In genomic region chr22:37971475-37972434, GRCh38 we compare ENCODE assay signal across 18 cellular contexts. TPM values are rescaled to one million over a fixed set of nuclear protein-coding genes. Genes with fewer than 3 reads are reported as not detected.
DNase-seq lines count a peak whose midpoint lies in the region; ATAC-seq, FAIRE-seq and TF ChIP-seq lines count a peak whose summit lies in the region.
"Had no signal": no experiment of that assay in that cellular context is flagged by ENCODE, and none has a peak within 500 bp of the region (broad histone marks: within the 10 kb centered on the region; RNA-seq: fewer than 3 reads in every experiment).

No MANE protein-coding gene starts in this region.

- in situ Hi-C loops in HepG2 (cut with HindIII; ENCODE audit: extremely low pct_ligation_motif_present, low pct_unique_long_range_greater_than_20kb): no loop called here

- H3K36me3 ChIP-seq in HepG2 (replicated peaks in 1 of 2; ENCODE audit: control insufficient read depth in 1 of 2, insufficient read depth in 2 of 2, low read length in 2 of 2) (peaks cover 12% of the 10 kb centered on the region in 2 experiments), right lobe of liver (peaks cover 0 to 17% (median 7%) of the 10 kb centered on the region in 4 donors), iPS-20b (ENCODE audit: insufficient read depth, low read depth, low read length) (peaks cover 17% of the 10 kb centered on the region)

- H3K9me3 ChIP-seq in HepG2 (ENCODE audit: low read length): no peaks in the 10 kb centered on the region
- H3K9me3 ChIP-seq in right lobe of liver: no peaks in the 10 kb centered on the region
- no peaks in the 10 kb centered on the region for H3K9me3 ChIP-seq in iPS-20b (ENCODE audit: insufficient read depth, low read depth, low read length)
- H3K9me3 ChIP-seq: Peyer's patch had no signal

- H3K4me2 ChIP-seq in HepG2 (ENCODE audit: low read depth, low read length): no peak overlapping the region
- H3K4me2 ChIP-seq: hepatocyte had no signal

- no TSS peak for BruUV-seq in HepG2 (replicated peaks; lab: Mats Ljungman, UMichigan)

- FAIRE-seq in HepG2 (lab: Jason Lieb, UNC): no peak
- FAIRE-seq: TTC549 had no signal

- intact Hi-C loops in HepG2 (cut with micrococcal nuclease; ENCODE audit: unreplicated experiment) (no loop called here), right lobe of liver (cut with DNase I) (loop anchor here in 1 of 2 donors (10.0 kb wide), 1 partner anchor 147 kb away; the partner anchor contains the start of gene GALR3)

- H2AFZ ChIP-seq in HepG2 (ENCODE audit: low read length): no peak overlapping the region
- H2AFZ ChIP-seq: hepatocyte had no signal

- H3K4me1 ChIP-seq in HepG2 (ENCODE audit: insufficient read depth, low read length) (peaks cover 55% of the 10 kb centered on the region), right lobe of liver (no peaks in the 10 kb centered on the region), iPS-20b (ENCODE audit: insufficient read depth, low read length) (peaks cover 9% of the 10 kb centered on the region; the same call in 1 of the 2 replicates)
- H3K4me1 ChIP-seq: Peyer's patch had no signal

- H3K4me3 ChIP-seq in HepG2 (replicated peaks in 1 of 3; ENCODE audit: insufficient read depth in 1 of 3, low read depth in 2 of 3, low read length in 3 of 3): no peak overlapping the region
- H3K4me3 ChIP-seq in right lobe of liver: no peak overlapping the region
- peak overlapping the region; percentile 51 for H3K4me3 ChIP-seq in iPS-20b (ENCODE audit: low read length)
- H3K4me3 ChIP-seq: hepatocyte, Peyer's patch had no signal

- H3K9ac ChIP-seq in HepG2 (ENCODE audit: insufficient read depth, low read depth, low read length) (no peak overlapping the region), iPS-20b (ENCODE audit: low read depth, low read length) (peak overlapping the region; percentile 39)

- TF ChIP-seq RAD21 in HepG2 (CRISPR knock-in tag; IDR thresholded peaks at IDR 0.05): no peak

- ATAC-seq in HepG2 (no peak), right lobe of liver (no peak)
- ATAC-seq: activated T-cell treated with anti-CD3 and anti-CD28 coated beads, Interleukin-2, amount 50 U/mL, for 4 hours; left colon; sciatic nerve had no signal

- CTCF ChIA-PET in HepG2 (lab: Yijun Ruan, JAX; ENCODE audit: low intra/inter-chr PET ratio, low total read pairs) (no interaction called here), RWPE1 (lab: Yijun Ruan, JAX) (no interaction called here), GM10248 (lab: Yijun Ruan, JAX) (interaction anchor here (1.0 to 1.6 kb wide), 4 partner anchors 15 to 153 kb away, joined by 3 to 4 read pairs (median 4); partner anchors contain the start of gene MICALL1)

- H3K27ac ChIP-seq in HepG2 (ENCODE audit: extremely low read length, insufficient read depth, low read length) (no peak overlapping the region), right lobe of liver (no peak overlapping the region), RWPE1 (peak overlapping the region; percentile 16; the same call in 1 of the 2 replicates), iPS-20b (ENCODE audit: low read length) (no peak overlapping the region)
- H3K27ac ChIP-seq: hepatocyte, Peyer's patch had no signal

- H3K79me2 ChIP-seq in HepG2 (ENCODE audit: insufficient read depth, low read length): no peaks in the 10 kb centered on the region
- H3K79me2 ChIP-seq: hepatocyte had no signal

- TF ChIP-seq POLR2A in HepG2 (IDR thresholded peaks at IDR 0.05; ENCODE audit: insufficient read depth in 1 of 2, low read depth in 2 of 2, low read length in 2 of 2) (no peak), right lobe of liver (IDR thresholded peaks at IDR 0.05) (no peak)

- DNase-seq in HepG2 (ENCODE audit: low spot score): no peak
- DNase-seq in right lobe of liver: no peak
- DNase-seq in RWPE1 (ENCODE audit: low spot score): no peak
- no peak for DNase-seq in GM10248 (ENCODE audit: extremely low spot score)
- DNase-seq in GDM1 (lab: John Stamatoyannopoulos, UW): no peak
- DNase-seq in cortex of kidney (lab: John Stamatoyannopoulos, UW): no peak
- no peak for DNase-seq in T-helper 2 cell
- DNase-seq: activated CD4-positive, alpha-beta T cell treated with anti-CD3 and anti-CD28 coated beads, Interleukin-2, amount 50 U/mL, for 1 hour; activated naive CD8-positive, alpha-beta T cell treated with anti-CD3 and anti-CD28 coated beads, Interleukin-2, amount 10 ng/mL, durations not matched to agents 7 days and 5 days; activated T-cell treated with anti-CD3 and anti-CD28 coated beads, Interleukin-2, amount 50 U/mL, for 4 hours; left colon; NCI-H2029; Peyer's patch had no signal

- POLR2A ChIA-PET in HepG2 (lab: Yijun Ruan, JAX): no interaction called here
- POLR2A ChIA-PET in RWPE1 (lab: Yijun Ruan, JAX; ENCODE audit: low non-redundant PET): interaction anchor here (0.6 kb wide), 1 partner anchor 62 kb away, joined by 3 read pairs; no protein-coding TSS in a partner anchor
- POLR2A ChIA-PET in GM10248 (lab: Yijun Ruan, JAX): interaction anchor here (0.6 kb wide), 1 partner anchor 66 kb away, joined by 3 read pairs; no protein-coding TSS in a partner anchor

- no peak for TF ChIP-seq CTCF in HepG2 (CRISPR knock-in tag; IDR thresholded peaks at IDR 0.05)
- no peak for TF ChIP-seq CTCF in right lobe of liver (IDR thresholded peaks at IDR 0.05)
- TF ChIP-seq CTCF in RWPE1 (conservative IDR thresholded peaks at IDR 0.05; ENCODE audit: low read depth): no peak
- TF ChIP-seq CTCF in GM10248 (IDR thresholded peaks at IDR 0.05; ENCODE audit: control extremely low read depth, extremely low read depth, low read depth, missing control alignments): no peak

- no peak for TF ChIP-seq EP300 in HepG2 (IDR thresholded peaks at IDR 0.05; ENCODE audit: low read depth in 2 of 2, low read length in 2 of 2)
- no peak for TF ChIP-seq EP300 in HepG2 (CRISPR knock-in tag; IDR thresholded peaks at IDR 0.05; ENCODE audit: borderline replicate concordance)

- H4K20me1 ChIP-seq in HepG2 (ENCODE audit: insufficient read depth, low read length): no peaks in the 10 kb centered on the region

- H3K27me3 ChIP-seq in HepG2 (ENCODE audit: control insufficient read depth in 1 of 2, insufficient read depth in 2 of 2, low read length in 2 of 2): no peaks in the 10 kb centered on the region
- H3K27me3 ChIP-seq in right lobe of liver: no peaks in the 10 kb centered on the region
- no peaks in the 10 kb centered on the region for H3K27me3 ChIP-seq in iPS-20b (ENCODE audit: insufficient read depth, low read length)
- H3K27me3 ChIP-seq: hepatocyte, Peyer's patch had no signal

- 85% methylated on average over 7 of the region's 7 CpGs for WGBS in HepG2 (ENCODE audit: low lambda C conversion rate)
- 74% methylated on average over 4 of the region's 7 CpGs for WGBS in right lobe of liver (ENCODE audit: insufficient coverage, low coverage, low lambda C conversion rate, missing lambda C conversion rate)

RNA-seq across cellular contexts. Expression of gene SOX10, which starts 12.6 kb away (rescaled TPM):
- total RNA-seq in HepG2 (2016; rRNA removed; fragmentation: Illumina TruSeq; extraction: Trizol): not detected in 2 replicates
- not detected in 2 replicates for total RNA-seq in HepG2 (2016; cell fraction: cytosol; rRNA removed; fragmentation: Illumina TruSeq; extraction: Trizol; ENCODE audit: low read depth)
- not detected in 2 replicates for total RNA-seq in HepG2 (2016; cell fraction: insoluble cytoplasmic fraction; rRNA removed; fragmentation: Illumina TruSeq; extraction: Trizol)
- total RNA-seq in HepG2 (2016; cell fraction: membrane; rRNA removed; fragmentation: Illumina TruSeq; extraction: Trizol): not detected in 2 replicates
- not detected in 2 replicates for total RNA-seq in HepG2 (2016; cell fraction: nucleus; rRNA removed; fragmentation: Illumina TruSeq; extraction: Trizol)
- polyA plus RNA-seq in HepG2 (2011; rRNA removed): not detected in 2 replicates
- not detected in 2 replicates for polyA plus RNA-seq in HepG2 (2011; cell fraction: cytosol; rRNA removed)
- not detected in 2 replicates for polyA plus RNA-seq in HepG2 (2011; cell fraction: nucleus; rRNA removed)
- polyA plus RNA-seq in HepG2 (2012): 0.04 TPM in 1 of 2 replicates, not detected in the other
- polyA plus RNA-seq in HepG2 (2016; cell fraction: cytosol; fragmentation: Illumina TruSeq; extraction: Trizol; ENCODE audit: low read depth): not detected in 2 replicates
- polyA plus RNA-seq in HepG2 (2016; cell fraction: insoluble cytoplasmic fraction; fragmentation: Illumina TruSeq; extraction: Trizol; ENCODE audit: low read depth): not detected in 2 replicates
- polyA plus RNA-seq in HepG2 (2016; cell fraction: membrane; fragmentation: Illumina TruSeq; extraction: Trizol; ENCODE audit: low read depth): not detected in 2 replicates
- polyA plus RNA-seq in HepG2 (2016; cell fraction: nucleus; fragmentation: Illumina TruSeq; extraction: Trizol; ENCODE audit: insufficient read depth, low read depth): not detected in 2 replicates
- not detected in 2 replicates for polyA minus RNA-seq in HepG2 (2011; rRNA and poly(A)+ RNA removed; ENCODE audit: low replicate concordance)
- polyA minus RNA-seq in HepG2 (2011; cell fraction: cytosol; rRNA and poly(A)+ RNA removed): not detected in 2 replicates
- polyA minus RNA-seq in HepG2 (2011; cell fraction: nucleus; rRNA and poly(A)+ RNA removed): not detected in 2 replicates
- under 1 TPM in 2 of 6 experiments, not detected in 4; 0.24 to 0.29 TPM for total RNA-seq in right lobe of liver
- total RNA-seq: activated naive CD8-positive, alpha-beta T cell treated with anti-CD3 and anti-CD28 coated beads, Interleukin-2, amount 10 ng/mL, durations not matched to agents 7 days and 5 days; activated T-cell treated with anti-CD3 and anti-CD28 coated beads, Interleukin-2, amount 50 U/mL, for 4 hours; hepatocyte; mononuclear cell had no signal
- polyA plus RNA-seq: hepatocyte had no signal

RNA-seq across cellular contexts. Expression of gene POLR2F, which starts 18.3 kb away (rescaled TPM):
- total RNA-seq in HepG2 (2016; rRNA removed; fragmentation: Illumina TruSeq; extraction: Trizol) (135 and 147 TPM in 2 replicates), right lobe of liver (10 to 100 TPM; 42.4 to 60.5 (median 56.3) TPM)
- total RNA-seq in HepG2 (2016; cell fraction: cytosol; rRNA removed; fragmentation: Illumina TruSeq; extraction: Trizol; ENCODE audit: low read depth): 107 and 130 TPM in 2 replicates
- 141 and 150 TPM in 2 replicates for total RNA-seq in HepG2 (2016; cell fraction: insoluble cytoplasmic fraction; rRNA removed; fragmentation: Illumina TruSeq; extraction: Trizol)
- 184 and 188 TPM in 2 replicates for total RNA-seq in HepG2 (2016; cell fraction: membrane; rRNA removed; fragmentation: Illumina TruSeq; extraction: Trizol)
- total RNA-seq in HepG2 (2016; cell fraction: nucleus; rRNA removed; fragmentation: Illumina TruSeq; extraction: Trizol): 49.0 and 50.7 TPM in 2 replicates
- 136 and 158 TPM in 2 replicates for polyA plus RNA-seq in HepG2 (2011; rRNA removed)
- polyA plus RNA-seq in HepG2 (2011; cell fraction: cytosol; rRNA removed): 155 and 221 TPM in 2 replicates
- polyA plus RNA-seq in HepG2 (2011; cell fraction: nucleus; rRNA removed): 72.1 and 83.3 TPM in 2 replicates
- 135 and 152 TPM in 2 replicates for polyA plus RNA-seq in HepG2 (2012)
- 196 and 219 TPM in 2 replicates for polyA plus RNA-seq in HepG2 (2016; cell fraction: cytosol; fragmentation: Illumina TruSeq; extraction: Trizol; ENCODE audit: low read depth)
- 220 TPM in 2 replicates for polyA plus RNA-seq in HepG2 (2016; cell fraction: insoluble cytoplasmic fraction; fragmentation: Illumina TruSeq; extraction: Trizol; ENCODE audit: low read depth)
- 238 and 251 TPM in 2 replicates for polyA plus RNA-seq in HepG2 (2016; cell fraction: membrane; fragmentation: Illumina TruSeq; extraction: Trizol; ENCODE audit: low read depth)
- polyA plus RNA-seq in HepG2 (2016; cell fraction: nucleus; fragmentation: Illumina TruSeq; extraction: Trizol; ENCODE audit: insufficient read depth, low read depth): 117 and 120 TPM in 2 replicates
- polyA minus RNA-seq in HepG2 (2011; rRNA and poly(A)+ RNA removed; ENCODE audit: low replicate concordance): 30.1 and 40.6 TPM in 2 replicates
- polyA minus RNA-seq in HepG2 (2011; cell fraction: cytosol; rRNA and poly(A)+ RNA removed): 33.1 TPM in 2 replicates
- 14.9 and 15.7 TPM in 2 replicates for polyA minus RNA-seq in HepG2 (2011; cell fraction: nucleus; rRNA and poly(A)+ RNA removed)

RNA-seq across cellular contexts. Expression of gene C22orf23, which starts 18.4 kb away (rescaled TPM):
- total RNA-seq in HepG2 (2016; rRNA removed; fragmentation: Illumina TruSeq; extraction: Trizol): 0.24 and 0.32 TPM in 2 replicates
- 0.40 and 0.44 TPM in 2 replicates for total RNA-seq in HepG2 (2016; cell fraction: cytosol; rRNA removed; fragmentation: Illumina TruSeq; extraction: Trizol; ENCODE audit: low read depth)
- 0.22 and 0.28 TPM in 2 replicates for total RNA-seq in HepG2 (2016; cell fraction: insoluble cytoplasmic fraction; rRNA removed; fragmentation: Illumina TruSeq; extraction: Trizol)
- total RNA-seq in HepG2 (2016; cell fraction: membrane; rRNA removed; fragmentation: Illumina TruSeq; extraction: Trizol): 0.68 and 1.1 TPM in 2 replicates
- total RNA-seq in HepG2 (2016; cell fraction: nucleus; rRNA removed; fragmentation: Illumina TruSeq; extraction: Trizol): 0.50 TPM in 2 replicates
- polyA plus RNA-seq in HepG2 (2011; rRNA removed): 0.21 and 0.24 TPM in 2 replicates
- 0.13 and 0.25 TPM in 2 replicates for polyA plus RNA-seq in HepG2 (2011; cell fraction: cytosol; rRNA removed)
- polyA plus RNA-seq in HepG2 (2011; cell fraction: nucleus; rRNA removed): 0.34 and 0.45 TPM in 2 replicates
- 0.21 and 0.31 TPM in 2 replicates for polyA plus RNA-seq in HepG2 (2012)
- polyA plus RNA-seq in HepG2 (2016; cell fraction: cytosol; fragmentation: Illumina TruSeq; extraction: Trizol; ENCODE audit: low read depth): 0.36 and 0.62 TPM in 2 replicates
- polyA plus RNA-seq in HepG2 (2016; cell fraction: insoluble cytoplasmic fraction; fragmentation: Illumina TruSeq; extraction: Trizol; ENCODE audit: low read depth): 0.39 and 0.41 TPM in 2 replicates
- 0.43 and 0.85 TPM in 2 replicates for polyA plus RNA-seq in HepG2 (2016; cell fraction: membrane; fragmentation: Illumina TruSeq; extraction: Trizol; ENCODE audit: low read depth)
- polyA plus RNA-seq in HepG2 (2016; cell fraction: nucleus; fragmentation: Illumina TruSeq; extraction: Trizol; ENCODE audit: insufficient read depth, low read depth): 0.55 TPM in 1 of 2 replicates, not detected in the other
- 0.21 and 0.34 TPM in 2 replicates for polyA minus RNA-seq in HepG2 (2011; rRNA and poly(A)+ RNA removed; ENCODE audit: low replicate concordance)
- not detected in 2 replicates for polyA minus RNA-seq in HepG2 (2011; cell fraction: cytosol; rRNA and poly(A)+ RNA removed)
- 0.77 TPM in 1 of 2 replicates, not detected in the other for polyA minus RNA-seq in HepG2 (2011; cell fraction: nucleus; rRNA and poly(A)+ RNA removed)
- under 1 TPM in 1 of 6 experiments, not detected in 5; 0.40 TPM for total RNA-seq in right lobe of liver
- total RNA-seq: activated naive CD8-positive, alpha-beta T cell treated with anti-CD3 and anti-CD28 coated beads, Interleukin-2, amount 10 ng/mL, durations not matched to agents 7 days and 5 days; left colon; mononuclear cell had no signal
